ENCODE assay signal across 24 cellular contexts in genomic region chr11:71223671-71224660, GRCh38. TPM values are rescaled to one million over a fixed set of nuclear protein-coding genes. Genes with fewer than 3 reads are reported as not detected.
"Had no signal": no experiment of that assay in that cellular context is flagged by ENCODE, and none has a peak within 500 bp of the region (broad histone marks: within the 10 kb centered on the region; RNA-seq: fewer than 3 reads in every experiment).

No MANE protein-coding gene starts in this region.

- H3K27me3 Mint-ChIP-seq: progenitor cell of endocrine pancreas, T-helper 17 cell had no signal

- H3K4me3 ChIP-seq: esophagus muscularis mucosa, hepatocyte, left lung, neural progenitor cell had no signal

- H3K36me3 ChIP-seq: esophagus muscularis mucosa, left lung, neural progenitor cell had no signal

- H3K4me3 Mint-ChIP-seq: activated CD8-positive, alpha-beta T cell treated with anti-CD3 and anti-CD28 coated beads, Interleukin-2, amount 10 ng/mL, durations not matched to agents 7 days and 5 days; activated naive CD4-positive, alpha-beta T cell treated with anti-CD3 and anti-CD28 coated beads for 36 hours; activated naive CD8-positive, alpha-beta T cell treated with anti-CD3 and anti-CD28 coated beads, Interleukin-2, amount 10 ng/mL, durations not matched to agents 7 days and 5 days; activated T-cell treated with anti-CD3 and anti-CD28 coated beads, Interleukin-2, amount 50 U/mL, for 4 hours; immature natural killer cell; mesothelial cell of epicardium; naive thymus-derived CD8-positive, alpha-beta T cell; neural progenitor cell; T-helper 17 cell had no signal

- ATAC-seq: activated CD8-positive, alpha-beta T cell treated with anti-CD3 and anti-CD28 coated beads, Interleukin-2, amount 10 ng/mL, durations not matched to agents 7 days and 5 days; activated T-cell treated with anti-CD3 and anti-CD28 coated beads, Interleukin-2, amount 50 U/mL, for 4 hours; left lung; naive thymus-derived CD8-positive, alpha-beta T cell; stimulated activated naive CD8-positive, alpha-beta T cell treated with anti-CD3 and anti-CD28 coated beads, Interleukin-15, Interleukin-2, amounts not matched to agents 100 U/mL and 50 U/mL, for 24 hours; T-helper 17 cell had no signal

- H3K36me3 Mint-ChIP-seq: activated naive CD8-positive, alpha-beta T cell treated with anti-CD3 and anti-CD28 coated beads, Interleukin-2, amount 10 ng/mL, durations not matched to agents 7 days and 5 days; neural progenitor cell had no signal

- DNase-seq: activated CD4-positive, alpha-beta T cell treated with anti-CD3 and anti-CD28 coated beads for 1 hour; activated CD4-positive, alpha-beta T cell treated with anti-CD3 and anti-CD28 coated beads, Interleukin-2, amount 50 U/mL, for 1 hour; activated CD8-positive, alpha-beta T cell treated with anti-CD3 and anti-CD28 coated beads, Interleukin-2, amount 10 ng/mL, durations not matched to agents 7 days and 5 days; activated naive CD4-positive, alpha-beta T cell treated with anti-CD3 and anti-CD28 coated beads for 36 hours; activated naive CD8-positive, alpha-beta T cell treated with anti-CD3 and anti-CD28 coated beads, Interleukin-2, amount 10 ng/mL, durations not matched to agents 7 days and 5 days; activated T-cell treated with anti-CD3 and anti-CD28 coated beads, Interleukin-2, amount 50 U/mL, for 4 hours; amniotic stem cell; effector memory CD4-positive, alpha-beta T cell; glutamatergic neuron; immature natural killer cell; naive thymus-derived CD8-positive, alpha-beta T cell; retina; stimulated activated CD4-positive, alpha-beta T cell treated with anti-CD3 and anti-CD28 coated beads, Interleukin-4, amount 100 ng/mL, for 24 hours; stimulated activated naive CD8-positive, alpha-beta T cell treated with anti-CD3 and anti-CD28 coated beads, Interleukin-15, Interleukin-2, amounts not matched to agents 100 U/mL and 50 U/mL, for 24 hours; SW 1271; T-helper 17 cell had no signal

- H3K27me3 ChIP-seq: hepatocyte, left lung, neural progenitor cell had no signal

- H3K4me1 Mint-ChIP-seq: activated naive CD8-positive, alpha-beta T cell treated with anti-CD3 and anti-CD28 coated beads, Interleukin-2, amount 10 ng/mL, durations not matched to agents 7 days and 5 days; immature natural killer cell; naive thymus-derived CD8-positive, alpha-beta T cell; T-helper 17 cell had no signal

- H3K27ac Mint-ChIP-seq: activated CD8-positive, alpha-beta T cell treated with anti-CD3 and anti-CD28 coated beads, Interleukin-2, amount 10 ng/mL, durations not matched to agents 7 days and 5 days; activated naive CD4-positive, alpha-beta T cell treated with anti-CD3 and anti-CD28 coated beads for 36 hours; activated naive CD8-positive, alpha-beta T cell treated with anti-CD3 and anti-CD28 coated beads, Interleukin-2, amount 10 ng/mL, durations not matched to agents 7 days and 5 days; activated T-helper 2 cell treated with anti-CD3 and anti-CD28 coated beads, Interferon-gamma antibody, Interleukin-2, Interleukin-4, amounts not matched to agents 10 μg/mL and 5 μg/mL and 100 μg/mL, durations not matched to agents 14 hours and 24 hours and 36 hours; immature natural killer cell; mesothelial cell of epicardium; naive thymus-derived CD8-positive, alpha-beta T cell; neural progenitor cell; progenitor cell of endocrine pancreas; T-helper 17 cell had no signal

- H3K27ac ChIP-seq: esophagus muscularis mucosa, hepatocyte, left lung, neural progenitor cell had no signal

RNA-seq across cellular contexts. Expression of gene SHANK2, which starts 28.4 kb away (rescaled TPM):
- total RNA-seq: activated CD8-positive, alpha-beta T cell treated with anti-CD3 and anti-CD28 coated beads, Interleukin-2, amount 10 ng/mL, durations not matched to agents 7 days and 5 days; activated naive CD4-positive, alpha-beta T cell treated with anti-CD3 and anti-CD28 coated beads for 36 hours; activated naive CD8-positive, alpha-beta T cell treated with anti-CD3 and anti-CD28 coated beads, Interleukin-2, amount 10 ng/mL, durations not matched to agents 7 days and 5 days; activated T-helper 2 cell treated with anti-CD3 and anti-CD28 coated beads, Interferon-gamma antibody, Interleukin-2, Interleukin-4, amounts not matched to agents 10 μg/mL and 5 μg/mL and 100 μg/mL, durations not matched to agents 14 hours and 24 hours and 36 hours; endothelial cell of umbilical vein; naive thymus-derived CD8-positive, alpha-beta T cell had no signal
- polyA plus RNA-seq: endothelial cell of umbilical vein; immature natural killer cell; naive thymus-derived CD8-positive, alpha-beta T cell had no signal
